9 cellular contexts compared by ENCODE assay signal in the genomic region with DNA sequence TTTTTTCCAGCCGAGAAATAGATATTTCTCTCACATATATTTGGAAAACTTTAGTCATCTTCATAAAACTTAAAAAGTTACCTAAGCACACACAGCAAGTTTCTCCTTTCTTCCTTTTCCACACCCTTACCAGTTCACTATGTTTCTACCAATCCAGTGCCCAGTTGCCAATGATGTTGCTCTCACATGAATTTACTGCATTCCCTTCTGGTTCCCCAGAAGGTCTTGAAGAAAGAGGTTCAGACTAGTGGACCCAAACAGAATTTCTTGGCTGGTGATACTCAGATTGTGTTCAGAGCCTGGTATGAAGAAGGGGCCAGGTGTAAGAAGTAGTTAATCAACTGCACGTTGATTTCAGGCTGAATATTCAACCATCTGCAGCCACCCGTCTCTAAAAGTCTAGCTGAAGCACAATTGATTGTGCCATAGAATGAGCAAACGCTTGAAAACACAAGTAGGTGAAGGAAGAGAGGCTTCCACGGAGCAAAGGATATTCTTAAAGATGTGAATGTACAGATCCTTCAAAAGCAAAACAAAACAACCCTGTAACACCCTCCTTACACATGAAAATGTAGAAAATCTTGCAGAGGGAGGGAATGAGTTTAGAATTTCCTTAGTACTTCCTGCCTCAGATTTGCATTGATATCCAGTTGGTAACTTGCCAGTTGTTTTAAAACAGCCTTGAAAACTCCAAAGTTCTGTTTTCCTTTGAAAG. TPM values are rescaled to one million over a fixed set of nuclear protein-coding genes. Genes with fewer than 3 reads are reported as not detected.
A peak's percentile ranks its signal among the peaks of the same experiment; 100 is the strongest.
DNase-seq lines count a peak whose midpoint lies in the region; TF ChIP-seq lines count a peak whose summit lies in the region.
"Had no signal": no experiment of that assay in that cellular context is flagged by ENCODE, and none has a peak within 500 bp of the region (broad histone marks: within the 10 kb centered on the region; RNA-seq: fewer than 3 reads in every experiment).

No MANE protein-coding gene starts in this region.

- TF ChIP-seq CTCF in epithelial cell of proximal tubule (conservative IDR thresholded peaks at IDR 0.05; ENCODE audit: low read depth, low read length) (no peak), osteoblast (IDR thresholded peaks at IDR 0.05; ENCODE audit: extremely low read depth, low read depth, low read length) (no peak)

- H3K4me3 ChIP-seq in BLaER1 (no peak overlapping the region), epithelial cell of proximal tubule (ENCODE audit: low read depth, low read length) (peak overlapping the region; percentile 45), osteoblast (ENCODE audit: insufficient read depth, low read length) (peak overlapping the region; percentile 65)

- H3K79me2 ChIP-seq in osteoblast (ENCODE audit: insufficient read depth, low read length): peaks cover 93% of the 10 kb centered on the region

- DNase-seq in NAMALWA (ENCODE audit: low spot score): peak; percentile 57
- DNase-seq in epithelial cell of proximal tubule (ENCODE audit: low read depth): no peak
- no peak for DNase-seq in osteoblast (ENCODE audit: insufficient read length, low spot score, missing footprints)
- no peak for DNase-seq in SW480 (ENCODE audit: low spot score)
- DNase-seq in central memory CD4-positive, alpha-beta T cell: no peak
- no peak for DNase-seq in UCSD-AML1 (lab: John Stamatoyannopoulos, UW; ENCODE audit: unreplicated experiment)
- DNase-seq in NCI-H1930 (lab: John Stamatoyannopoulos, UW): no peak
- DNase-seq: activated CD4-positive, alpha-beta memory T cell treated with anti-CD3 and anti-CD28 coated beads for 36 hours had no signal

- peak overlapping the region; percentile 12; the same call in 1 of the 2 replicates for H3K4me2 ChIP-seq in BLaER1
- H3K4me2 ChIP-seq in osteoblast (ENCODE audit: insufficient read depth, low read length): peak overlapping the region; percentile 89

- no peaks in the 10 kb centered on the region for H3K27me3 ChIP-seq in BLaER1
- no peaks in the 10 kb centered on the region for H3K27me3 ChIP-seq in osteoblast (ENCODE audit: insufficient read depth, low read length)

- H3K9ac ChIP-seq in BLaER1: no peak overlapping the region

- H4K20me1 ChIP-seq in BLaER1 (no peaks in the 10 kb centered on the region), osteoblast (ENCODE audit: insufficient read depth, low read length) (no peaks in the 10 kb centered on the region)

- H3K27ac ChIP-seq in BLaER1 (no peak overlapping the region), osteoblast (ENCODE audit: low read depth, low read length) (peak overlapping the region; percentile 74)

- H3K4me1 ChIP-seq in BLaER1: peaks cover 36% of the 10 kb centered on the region
- peaks cover 48% of the 10 kb centered on the region for H3K4me1 ChIP-seq in osteoblast (ENCODE audit: insufficient read depth, low read length)

- peak overlapping the region; percentile 71 for H2AFZ ChIP-seq in osteoblast (ENCODE audit: low read length)

- no peaks in the 10 kb centered on the region for H3K9me3 ChIP-seq in BLaER1
- no peaks in the 10 kb centered on the region for H3K9me3 ChIP-seq in osteoblast (ENCODE audit: low read depth, low read length)

- H3K36me3 ChIP-seq in BLaER1 (no peaks in the 10 kb centered on the region), osteoblast (ENCODE audit: insufficient read depth, low read length) (no peaks in the 10 kb centered on the region)

RNA-seq across cellular contexts. Expression of gene RBMS3, which starts 4.6 kb away (rescaled TPM):
- total RNA-seq in epithelial cell of proximal tubule: 7.7 and 13.2 TPM in 2 replicates
- 80.4 and 81.1 TPM in 2 replicates for total RNA-seq in osteoblast
